Comparison of ENCODE assay signal across 3 cellular contexts in genomic region chr4:167989815-167990214, GRCh38.
TF ChIP-seq lines count a peak whose summit lies in the region.

No MANE protein-coding gene starts in this region.

TF ChIP-seq in SK-N-SH, 30 proteins besides CTCF, POLR2A, EP300 and RAD21 (continued from another document and continues in another):
- no peak for TF ChIP-seq RXRA (IDR thresholded peaks at IDR 0.05; ENCODE audit: borderline replicate concordance, low read depth)
- no peak for TF ChIP-seq USF2 (IDR thresholded peaks at IDR 0.05; ENCODE audit: borderline replicate concordance, low read depth, low read length)
- no peak for TF ChIP-seq SIN3A (IDR thresholded peaks at IDR 0.05; ENCODE audit: borderline replicate concordance, low read depth, low read length)
- no peak for TF ChIP-seq FOXM1 (IDR thresholded peaks at IDR 0.05; ENCODE audit: low read depth)
- TF ChIP-seq MXI1 (IDR thresholded peaks at IDR 0.05; ENCODE audit: low read depth, low read length) = no peak
- TF ChIP-seq, protein P1, sequence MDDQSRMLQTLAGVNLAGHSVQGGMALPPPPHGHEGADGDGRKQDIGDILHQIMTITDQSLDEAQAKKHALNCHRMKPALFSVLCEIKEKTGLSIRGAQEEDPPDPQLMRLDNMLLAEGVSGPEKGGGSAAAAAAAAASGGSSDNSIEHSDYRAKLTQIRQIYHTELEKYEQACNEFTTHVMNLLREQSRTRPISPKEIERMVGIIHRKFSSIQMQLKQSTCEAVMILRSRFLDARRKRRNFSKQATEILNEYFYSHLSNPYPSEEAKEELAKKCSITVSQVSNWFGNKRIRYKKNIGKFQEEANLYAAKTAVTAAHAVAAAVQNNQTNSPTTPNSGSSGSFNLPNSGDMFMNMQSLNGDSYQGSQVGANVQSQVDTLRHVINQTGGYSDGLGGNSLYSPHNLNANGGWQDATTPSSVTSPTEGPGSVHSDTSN (IDR thresholded peaks at IDR 0.05) = no peak
- TF ChIP-seq, protein P2, sequence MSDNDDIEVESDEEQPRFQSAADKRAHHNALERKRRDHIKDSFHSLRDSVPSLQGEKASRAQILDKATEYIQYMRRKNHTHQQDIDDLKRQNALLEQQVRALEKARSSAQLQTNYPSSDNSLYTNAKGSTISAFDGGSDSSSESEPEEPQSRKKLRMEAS (IDR thresholded peaks at IDR 0.05; ENCODE audit: low read depth) = no peak
- TF ChIP-seq JUND (IDR thresholded peaks at IDR 0.05) = no peak
- TF ChIP-seq MEF2A (IDR thresholded peaks at IDR 0.05; ENCODE audit: borderline replicate concordance, low read depth) = no peak
- TF ChIP-seq RFX5 (IDR thresholded peaks at IDR 0.05; ENCODE audit: low read length) = no peak
- no peak for TF ChIP-seq ELF1 (IDR thresholded peaks at IDR 0.05)
- no peak for TF ChIP-seq YY1 (IDR thresholded peaks at IDR 0.05; ENCODE audit: low read depth)
- TF ChIP-seq, protein P3, sequence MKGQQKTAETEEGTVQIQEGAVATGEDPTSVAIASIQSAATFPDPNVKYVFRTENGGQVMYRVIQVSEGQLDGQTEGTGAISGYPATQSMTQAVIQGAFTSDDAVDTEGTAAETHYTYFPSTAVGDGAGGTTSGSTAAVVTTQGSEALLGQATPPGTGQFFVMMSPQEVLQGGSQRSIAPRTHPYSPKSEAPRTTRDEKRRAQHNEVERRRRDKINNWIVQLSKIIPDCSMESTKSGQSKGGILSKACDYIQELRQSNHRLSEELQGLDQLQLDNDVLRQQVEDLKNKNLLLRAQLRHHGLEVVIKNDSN (IDR thresholded peaks at IDR 0.05; ENCODE audit: borderline replicate concordance, low read depth) = no peak
- TF ChIP-seq FOXJ3 (CRISPR knock-in tag; IDR thresholded peaks at IDR 0.05) = no peak

TF ChIP-seq in SK-N-SH treated with all-trans-retinoic acid at 6 μM for 48 hours, 23 proteins besides CTCF, POLR2A, EP300 and RAD21 (continued from another document):
- no peak for TF ChIP-seq BACH2 (CRISPR knock-in tag; IDR thresholded peaks at IDR 0.05; ENCODE audit: borderline replicate concordance)
- no peak for TF ChIP-seq ARNTL (CRISPR knock-in tag; IDR thresholded peaks at IDR 0.05; ENCODE audit: borderline replicate concordance, low read depth)
- TF ChIP-seq TCF4 (CRISPR knock-in tag; IDR thresholded peaks at IDR 0.05; ENCODE audit: borderline replicate concordance) = no peak
- no peak for TF ChIP-seq ESRRG (CRISPR knock-in tag; IDR thresholded peaks at IDR 0.05)
- no peak for TF ChIP-seq RARB (CRISPR knock-in tag; IDR thresholded peaks at IDR 0.05)
- TF ChIP-seq ZNF565 (CRISPR knock-in tag; conservative IDR thresholded peaks at IDR 0.05; ENCODE audit: low read depth) = no peak
- TF ChIP-seq PPARA (CRISPR knock-in tag; IDR thresholded peaks at IDR 0.05; ENCODE audit: borderline replicate concordance) = no peak
- TF ChIP-seq ZNF8 (CRISPR knock-in tag; IDR thresholded peaks at IDR 0.05) = no peak
- TF ChIP-seq, protein P4, sequence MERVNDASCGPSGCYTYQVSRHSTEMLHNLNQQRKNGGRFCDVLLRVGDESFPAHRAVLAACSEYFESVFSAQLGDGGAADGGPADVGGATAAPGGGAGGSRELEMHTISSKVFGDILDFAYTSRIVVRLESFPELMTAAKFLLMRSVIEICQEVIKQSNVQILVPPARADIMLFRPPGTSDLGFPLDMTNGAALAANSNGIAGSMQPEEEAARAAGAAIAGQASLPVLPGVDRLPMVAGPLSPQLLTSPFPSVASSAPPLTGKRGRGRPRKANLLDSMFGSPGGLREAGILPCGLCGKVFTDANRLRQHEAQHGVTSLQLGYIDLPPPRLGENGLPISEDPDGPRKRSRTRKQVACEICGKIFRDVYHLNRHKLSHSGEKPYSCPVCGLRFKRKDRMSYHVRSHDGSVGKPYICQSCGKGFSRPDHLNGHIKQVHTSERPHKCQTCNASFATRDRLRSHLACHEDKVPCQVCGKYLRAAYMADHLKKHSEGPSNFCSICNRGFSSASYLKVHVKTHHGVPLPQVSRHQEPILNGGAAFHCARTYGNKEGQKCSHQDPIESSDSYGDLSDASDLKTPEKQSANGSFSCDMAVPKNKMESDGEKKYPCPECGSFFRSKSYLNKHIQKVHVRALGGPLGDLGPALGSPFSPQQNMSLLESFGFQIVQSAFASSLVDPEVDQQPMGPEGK (CRISPR knock-in tag; IDR thresholded peaks at IDR 0.05; ENCODE audit: borderline replicate concordance) = no peak
- TF ChIP-seq ZFP3 (CRISPR knock-in tag; IDR thresholded peaks at IDR 0.05) = no peak
- TF ChIP-seq CREB5 (CRISPR knock-in tag; IDR thresholded peaks at IDR 0.05; ENCODE audit: low read depth) = no peak
- TF ChIP-seq CSDC2 (CRISPR knock-in tag; IDR thresholded peaks at IDR 0.05) = no peak
- TF ChIP-seq TOX (CRISPR knock-in tag; IDR thresholded peaks at IDR 0.05; ENCODE audit: borderline replicate concordance) = no peak
- TF ChIP-seq, protein P5, sequence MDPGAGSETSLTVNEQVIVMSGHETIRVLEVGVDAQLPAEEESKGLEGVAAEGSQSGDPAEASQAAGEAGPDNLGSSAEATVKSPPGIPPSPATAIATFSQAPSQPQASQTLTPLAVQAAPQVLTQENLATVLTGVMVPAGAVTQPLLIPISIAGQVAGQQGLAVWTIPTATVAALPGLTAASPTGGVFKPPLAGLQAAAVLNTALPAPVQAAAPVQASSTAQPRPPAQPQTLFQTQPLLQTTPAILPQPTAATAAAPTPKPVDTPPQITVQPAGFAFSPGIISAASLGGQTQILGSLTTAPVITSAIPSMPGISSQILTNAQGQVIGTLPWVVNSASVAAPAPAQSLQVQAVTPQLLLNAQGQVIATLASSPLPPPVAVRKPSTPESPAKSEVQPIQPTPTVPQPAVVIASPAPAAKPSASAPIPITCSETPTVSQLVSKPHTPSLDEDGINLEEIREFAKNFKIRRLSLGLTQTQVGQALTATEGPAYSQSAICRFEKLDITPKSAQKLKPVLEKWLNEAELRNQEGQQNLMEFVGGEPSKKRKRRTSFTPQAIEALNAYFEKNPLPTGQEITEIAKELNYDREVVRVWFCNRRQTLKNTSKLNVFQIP (CRISPR knock-in tag; IDR thresholded peaks at IDR 0.05; ENCODE audit: borderline replicate concordance, low read depth) = no peak
- TF ChIP-seq SNAI2 (CRISPR knock-in tag; IDR thresholded peaks at IDR 0.05) = no peak

TF ChIP-seq in GM12891, 5 proteins besides CTCF, POLR2A, EP300 and RAD21:
- TF ChIP-seq SPI1 (IDR thresholded peaks at IDR 0.05; ENCODE audit: low read depth, low read length) (no peak), TAF1 (IDR thresholded peaks at IDR 0.05; ENCODE audit: low read depth, low read length) (no peak), POU2F2 (IDR thresholded peaks at IDR 0.05; ENCODE audit: low read depth, low read length) (no peak), PAX5 (IDR thresholded peaks at IDR 0.05; ENCODE audit: insufficient read depth, low read length, severe bottlenecking) (no peak), POLR2AphosphoS5 (IDR thresholded peaks at IDR 0.05; ENCODE audit: low read depth, low read length) (no peak)
